Comparison of ENCODE assay signal across 20 cellular contexts in genomic region chr15:55859681-55860080, GRCh38.
"Had no signal": no experiment of that assay in that cellular context is flagged by ENCODE, and none has a peak within 500 bp of the region (broad histone marks: within the 10 kb centered on the region; RNA-seq: fewer than 3 reads in every experiment).

No MANE protein-coding gene starts in this region.

- H3K4me3 ChIP-seq: dorsolateral prefrontal cortex, gastroesophageal sphincter, mucosa of descending colon, right atrium auricular region, sigmoid colon, stomach, thoracic aorta, transverse colon had no signal

- DNase-seq: cortex of kidney; dorsolateral prefrontal cortex; effector CD8-positive, alpha-beta T cell; foreskin fibroblast; kidney glomerular epithelial cell; mucosa of descending colon; natural killer cell; posterior cingulate gyrus; sigmoid colon; small intestine; stimulated activated CD4-positive, alpha-beta T cell treated with anti-CD3 and anti-CD28 coated beads, Interleukin-12 subunit alpha, Interleukin-12 subunit beta, amount 100 ng/mL, for 4 hours; stimulated activated naive CD4-positive, alpha-beta T cell; stomach; substantia nigra; transverse colon had no signal

- ATAC-seq: esophagus mucosa, gastroesophageal sphincter, mucosa of descending colon, natural killer cell had no signal

- FAIRE-seq: islet of Langerhans, small intestine had no signal
